In the genomic region with DNA sequence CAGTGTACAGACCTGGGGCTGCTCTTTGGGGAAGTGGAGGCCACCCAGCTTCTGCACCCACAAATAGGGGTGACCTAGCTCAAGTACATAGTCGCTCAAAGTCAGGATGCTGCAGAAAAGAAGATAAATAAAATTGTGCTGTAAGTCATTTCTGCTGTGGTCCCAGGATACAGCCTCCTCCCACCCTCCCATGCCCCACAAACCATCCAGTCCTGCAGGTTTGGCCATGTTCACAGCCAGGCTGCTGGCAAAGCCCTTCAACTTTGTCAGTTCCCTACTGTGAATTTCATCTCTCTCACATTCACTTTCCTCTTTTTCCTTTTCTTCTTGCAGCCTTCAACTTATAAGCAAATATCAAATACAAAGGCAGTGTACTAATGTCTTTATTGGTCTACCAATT, we compare ENCODE assay signal across 31 cellular contexts.
"Had no signal": no experiment of that assay in that cellular context is flagged by ENCODE, and none has a peak within 500 bp of the region (broad histone marks: within the 10 kb centered on the region; RNA-seq: fewer than 3 reads in every experiment).

No MANE protein-coding gene starts in this region.

- H3K4me3 ChIP-seq: ascending aorta, esophagus squamous epithelium, gastroesophageal sphincter, heart right ventricle had no signal

- H3K9me3 ChIP-seq: ascending aorta, esophagus squamous epithelium, gastroesophageal sphincter, heart right ventricle had no signal

- H3K27ac ChIP-seq: ascending aorta, epithelial cell of prostate, esophagus squamous epithelium, gastroesophageal sphincter, heart right ventricle had no signal

- H3K27me3 ChIP-seq: ascending aorta, brain microvascular endothelial cell, esophagus squamous epithelium, gastroesophageal sphincter, heart right ventricle had no signal

- H3K4me3 Mint-ChIP-seq: activated CD4-positive, alpha-beta memory T cell treated with anti-CD3 and anti-CD28 coated beads for 36 hours; activated CD4-positive, alpha-beta T cell treated with anti-CD3 and anti-CD28 coated beads for 36 hours; activated CD4-positive, alpha-beta T cell treated with anti-CD3 and anti-CD28 coated beads, Interleukin-2, amount 10 ng/mL, durations not matched to agents 24 days and 14 days; activated CD8-positive, alpha-beta memory T cell treated with anti-CD3 and anti-CD28 coated beads, Interleukin-2, amount 10 ng/mL, durations not matched to agents 7 days and 5 days; activated CD8-positive, alpha-beta T cell treated with anti-CD3 and anti-CD28 coated beads, Interleukin-2, amount 10 ng/mL, durations not matched to agents 7 days and 5 days; activated naive CD4-positive, alpha-beta T cell treated with anti-CD3 and anti-CD28 coated beads, Interleukin-2, amount 10 ng/mL, durations not matched to agents 7 days and 5 days; activated naive CD8-positive, alpha-beta T cell treated with anti-CD3 and anti-CD28 coated beads, Interleukin-2, amount 10 ng/mL, durations not matched to agents 7 days and 5 days; activated T-helper 1 cell treated with anti-CD3 and anti-CD28 coated beads, Interleukin-12 subunit alpha, Interleukin-12 subunit beta, Interleukin-2, Interleukin-4 antibody, amounts not matched to agents 30 ng/mL and 10 ng/mL and 1 ng/mL, durations not matched to agents 14 hours and 24 hours and 36 hours; T-cell; T-helper 1 cell treated with Interleukin-12 subunit alpha and Interleukin-12 subunit beta and Interleukin-4 antibody, amounts not matched to agents 30 μg/mL and 1 μg/mL, for 36 hours; T-helper 2 cell treated with Interferon-gamma antibody and Interleukin-4, amounts not matched to agents 5 μg/mL and 100 μg/mL, for 36 hours had no signal

- H3K9me3 Mint-ChIP-seq: activated CD4-positive, alpha-beta memory T cell treated with anti-CD3 and anti-CD28 coated beads for 36 hours; activated CD4-positive, alpha-beta T cell treated with anti-CD3 and anti-CD28 coated beads, Interleukin-2, amount 10 ng/mL, durations not matched to agents 24 days and 14 days; activated naive CD4-positive, alpha-beta T cell treated with anti-CD3 and anti-CD28 coated beads, Interleukin-2, amount 10 ng/mL, durations not matched to agents 7 days and 5 days; activated naive CD4-positive, alpha-beta T cell treated with anti-CD3 and anti-CD28 coated beads, Interleukin-2, amount 50 U/mL, for 72 hours; activated naive CD8-positive, alpha-beta T cell treated with anti-CD3 and anti-CD28 coated beads, Interleukin-2, amount 10 ng/mL, durations not matched to agents 7 days and 5 days; activated T-helper 1 cell treated with anti-CD3 and anti-CD28 coated beads, Interleukin-12 subunit alpha, Interleukin-12 subunit beta, Interleukin-2, Interleukin-4 antibody, amounts not matched to agents 30 ng/mL and 10 ng/mL and 1 ng/mL, durations not matched to agents 14 hours and 24 hours and 36 hours; activated T-helper 2 cell treated with anti-CD3 and anti-CD28 coated beads, Interferon-gamma antibody, Interleukin-2, Interleukin-4, amounts not matched to agents 10 μg/mL and 5 μg/mL and 100 μg/mL, durations not matched to agents 14 hours and 24 hours and 36 hours; T-cell; T-helper 1 cell treated with Interleukin-12 subunit alpha and Interleukin-12 subunit beta and Interleukin-4 antibody, amounts not matched to agents 30 μg/mL and 1 μg/mL, for 36 hours; T-helper 2 cell treated with Interferon-gamma antibody and Interleukin-4, amounts not matched to agents 5 μg/mL and 100 μg/mL, for 36 hours had no signal

- H3K27ac Mint-ChIP-seq: activated CD4-positive, alpha-beta memory T cell treated with anti-CD3 and anti-CD28 coated beads for 36 hours; activated CD4-positive, alpha-beta T cell treated with anti-CD3 and anti-CD28 coated beads for 36 hours; activated CD4-positive, alpha-beta T cell treated with anti-CD3 and anti-CD28 coated beads, Interleukin-2, amount 10 ng/mL, durations not matched to agents 24 days and 14 days; activated CD8-positive, alpha-beta memory T cell treated with anti-CD3 and anti-CD28 coated beads, Interleukin-2, amount 10 ng/mL, durations not matched to agents 7 days and 5 days; activated CD8-positive, alpha-beta T cell treated with anti-CD3 and anti-CD28 coated beads, Interleukin-2, amount 10 ng/mL, durations not matched to agents 7 days and 5 days; activated naive CD4-positive, alpha-beta T cell treated with anti-CD3 and anti-CD28 coated beads, Interleukin-2, amount 10 ng/mL, durations not matched to agents 7 days and 5 days; activated T-helper 1 cell treated with anti-CD3 and anti-CD28 coated beads, Interleukin-12 subunit alpha, Interleukin-12 subunit beta, Interleukin-2, Interleukin-4 antibody, amounts not matched to agents 30 ng/mL and 10 ng/mL and 1 ng/mL, durations not matched to agents 14 hours and 24 hours and 36 hours; activated T-helper 2 cell treated with anti-CD3 and anti-CD28 coated beads, Interferon-gamma antibody, Interleukin-2, Interleukin-4, amounts not matched to agents 10 μg/mL and 5 μg/mL and 100 μg/mL, durations not matched to agents 14 hours and 24 hours and 36 hours; T-cell; T-helper 1 cell treated with Interleukin-12 subunit alpha and Interleukin-12 subunit beta and Interleukin-4 antibody, amounts not matched to agents 30 μg/mL and 1 μg/mL, for 36 hours; T-helper 2 cell treated with Interferon-gamma antibody and Interleukin-4, amounts not matched to agents 5 μg/mL and 100 μg/mL, for 36 hours had no signal

- H3K4me1 Mint-ChIP-seq: activated CD4-positive, alpha-beta T cell treated with anti-CD3 and anti-CD28 coated beads for 36 hours; activated CD4-positive, alpha-beta T cell treated with anti-CD3 and anti-CD28 coated beads, Interleukin-2, amount 10 ng/mL, durations not matched to agents 24 days and 14 days; activated CD8-positive, alpha-beta memory T cell treated with anti-CD3 and anti-CD28 coated beads, Interleukin-2, amount 10 ng/mL, durations not matched to agents 7 days and 5 days; activated naive CD4-positive, alpha-beta T cell treated with anti-CD3 and anti-CD28 coated beads, Interleukin-2, amount 10 ng/mL, durations not matched to agents 7 days and 5 days; activated naive CD8-positive, alpha-beta T cell treated with anti-CD3 and anti-CD28 coated beads, Interleukin-2, amount 10 ng/mL, durations not matched to agents 7 days and 5 days; T-cell had no signal

- H3K4me1 ChIP-seq: ascending aorta, esophagus squamous epithelium, gastroesophageal sphincter had no signal

- ATAC-seq: activated CD4-positive, alpha-beta T cell treated with anti-CD3 and anti-CD28 coated beads for 36 hours; activated CD8-positive, alpha-beta memory T cell treated with anti-CD3 and anti-CD28 coated beads, Interleukin-2, amount 10 ng/mL, durations not matched to agents 7 days and 5 days; activated CD8-positive, alpha-beta T cell treated with anti-CD3 and anti-CD28 coated beads, Interleukin-2, amount 10 ng/mL, durations not matched to agents 7 days and 5 days; activated naive CD4-positive, alpha-beta T cell treated with anti-CD3 and anti-CD28 coated beads, Interleukin-2, amount 50 U/mL, for 72 hours; gastroesophageal sphincter; heart right ventricle; T-cell had no signal

- DNase-seq: activated CD4-positive, alpha-beta memory T cell treated with anti-CD3 and anti-CD28 coated beads for 36 hours; activated CD4-positive, alpha-beta T cell treated with anti-CD3 and anti-CD28 coated beads for 36 hours; activated CD4-positive, alpha-beta T cell treated with anti-CD3 and anti-CD28 coated beads, Interleukin-2, amount 10 ng/mL, durations not matched to agents 24 days and 14 days; activated CD4-positive, CD25-positive, alpha-beta regulatory T cell; activated CD4-positive, CD25-positive, alpha-beta regulatory T cell treated with anti-CD3 and anti-CD28 coated beads, Interleukin-2, amount 50 U/mL, for 72 hours; activated CD8-positive, alpha-beta memory T cell treated with anti-CD3 and anti-CD28 coated beads, Interleukin-2, amount 10 ng/mL, durations not matched to agents 7 days and 5 days; activated CD8-positive, alpha-beta memory T cell treated with anti-CD3 and anti-CD28 coated beads, Interleukin-2, amount 50 U/mL, for 4 hours; activated CD8-positive, alpha-beta T cell treated with anti-CD3 and anti-CD28 coated beads, Interleukin-2, amount 10 ng/mL, durations not matched to agents 7 days and 5 days; activated gamma-delta T cell; activated naive CD4-positive, alpha-beta T cell; activated naive CD4-positive, alpha-beta T cell treated with anti-CD3 and anti-CD28 coated beads, Interleukin-2, amount 10 ng/mL, durations not matched to agents 7 days and 5 days; activated naive CD8-positive, alpha-beta T cell treated with anti-CD3 and anti-CD28 coated beads, Interleukin-2, amount 10 ng/mL, durations not matched to agents 7 days and 5 days; activated T-cell treated with anti-CD3 and anti-CD28 coated beads, Interleukin-2, amount 50 U/mL, for 1 hour; activated T-cell treated with anti-CD3 and anti-CD28 coated beads, Interleukin-2, amount 50 U/mL, for 48 hours; brain microvascular endothelial cell; cortex of kidney; dermis blood vessel endothelial cell; effector CD4-positive, alpha-beta T cell; esophagus squamous epithelium; foreskin melanocyte; heart right ventricle; T-cell; T1000 had no signal

- H3K27me3 Mint-ChIP-seq: activated CD4-positive, alpha-beta memory T cell treated with anti-CD3 and anti-CD28 coated beads for 36 hours; activated CD4-positive, alpha-beta T cell treated with anti-CD3 and anti-CD28 coated beads for 36 hours; activated CD4-positive, alpha-beta T cell treated with anti-CD3 and anti-CD28 coated beads, Interleukin-2, amount 10 ng/mL, durations not matched to agents 24 days and 14 days; activated CD8-positive, alpha-beta memory T cell treated with anti-CD3 and anti-CD28 coated beads, Interleukin-2, amount 10 ng/mL, durations not matched to agents 7 days and 5 days; activated naive CD4-positive, alpha-beta T cell treated with anti-CD3 and anti-CD28 coated beads, Interleukin-2, amount 10 ng/mL, durations not matched to agents 7 days and 5 days; activated naive CD8-positive, alpha-beta T cell treated with anti-CD3 and anti-CD28 coated beads, Interleukin-2, amount 10 ng/mL, durations not matched to agents 7 days and 5 days; T-cell had no signal
